25 cellular contexts compared by ENCODE assay signal in genomic region chr3:102248981-102249705, GRCh38.
"Had no signal": no experiment of that assay in that cellular context is flagged by ENCODE, and none has a peak within 500 bp of the region (broad histone marks: within the 10 kb centered on the region; RNA-seq: fewer than 3 reads in every experiment).

No MANE protein-coding gene starts in this region.

- H3K79me2 ChIP-seq: hepatocyte had no signal

- H3K36me3 ChIP-seq: adrenal gland, colonic mucosa, left ventricle myocardium inferior, neural progenitor cell, thyroid gland, upper lobe of right lung had no signal

- H3K36me3 Mint-ChIP-seq: activated naive CD8-positive, alpha-beta T cell; mesothelial cell of epicardium; naive thymus-derived CD8-positive, alpha-beta T cell; neural progenitor cell had no signal

- FAIRE-seq: astrocyte had no signal

- H3K9me3 Mint-ChIP-seq: activated T-cell treated with anti-CD3 and anti-CD28 coated beads, Interleukin-2, amount 50 U/mL, for 4 hours; activated T-helper 2 cell treated with anti-CD3 and anti-CD28 coated beads, Interferon-gamma antibody, Interleukin-2, Interleukin-4, amounts not matched to agents 10 μg/mL and 5 μg/mL and 100 μg/mL, durations not matched to agents 14 hours and 24 hours and 36 hours; naive thymus-derived CD8-positive, alpha-beta T cell; T-helper 1 cell treated with Interleukin-12 subunit alpha and Interleukin-12 subunit beta and Interleukin-4 antibody, amounts not matched to agents 30 μg/mL and 1 μg/mL, for 36 hours had no signal

- H3K4me1 Mint-ChIP-seq: naive thymus-derived CD8-positive, alpha-beta T cell had no signal

- H3K9ac ChIP-seq: neural progenitor cell had no signal

- H3K27me3 ChIP-seq: adrenal gland, colonic mucosa, hepatocyte, neural progenitor cell, thyroid gland, upper lobe of right lung had no signal

- H3K4me3 Mint-ChIP-seq: activated naive CD8-positive, alpha-beta T cell; activated T-cell treated with anti-CD3 and anti-CD28 coated beads, Interleukin-2, amount 50 U/mL, for 4 hours; mesothelial cell of epicardium; naive thymus-derived CD8-positive, alpha-beta T cell; neural progenitor cell; T-helper 1 cell treated with Interleukin-12 subunit alpha and Interleukin-12 subunit beta and Interleukin-4 antibody, amounts not matched to agents 30 μg/mL and 1 μg/mL, for 36 hours had no signal

- H3K9me3 ChIP-seq: adrenal gland, colonic mucosa, left ventricle myocardium inferior, thyroid gland, upper lobe of right lung had no signal

- H3K4me1 ChIP-seq: adrenal gland, colonic mucosa, left ventricle myocardium inferior, thyroid gland, upper lobe of right lung had no signal

- H3K27ac Mint-ChIP-seq: activated naive CD8-positive, alpha-beta T cell; activated T-helper 2 cell treated with anti-CD3 and anti-CD28 coated beads, Interferon-gamma antibody, Interleukin-2, Interleukin-4, amounts not matched to agents 10 μg/mL and 5 μg/mL and 100 μg/mL, durations not matched to agents 14 hours and 24 hours and 36 hours; mesothelial cell of epicardium; naive thymus-derived CD8-positive, alpha-beta T cell; neural progenitor cell; T-helper 1 cell treated with Interleukin-12 subunit alpha and Interleukin-12 subunit beta and Interleukin-4 antibody, amounts not matched to agents 30 μg/mL and 1 μg/mL, for 36 hours had no signal

- H2AFZ ChIP-seq: hepatocyte, neural progenitor cell had no signal

- H3K27ac ChIP-seq: adrenal gland, colonic mucosa, hepatocyte, left ventricle myocardium inferior, neural progenitor cell, thyroid gland, upper lobe of right lung had no signal

- H3K4me3 ChIP-seq: adrenal gland, colonic mucosa, hepatocyte, left ventricle myocardium inferior, neural progenitor cell, thyroid gland, upper lobe of right lung had no signal

- DNase-seq: activated CD4-positive, alpha-beta T cell treated with anti-CD3 and anti-CD28 coated beads for 4 hours; activated CD4-positive, alpha-beta T cell treated with anti-CD3 and anti-CD28 coated beads, Interleukin-2, amount 50 U/mL, for 48 hours; activated CD4-positive, CD25-positive, alpha-beta regulatory T cell; activated CD8-positive, alpha-beta memory T cell treated with anti-CD3 and anti-CD28 coated beads, Interleukin-2, amount 50 U/mL, for 48 hours; activated naive CD4-positive, alpha-beta T cell; activated T-cell treated with anti-CD3 and anti-CD28 coated beads, Interleukin-2, amount 50 U/mL, for 4 hours; adrenal gland; colonic mucosa; glutamatergic neuron; kidney glomerular epithelial cell; left ventricle myocardium inferior; naive thymus-derived CD8-positive, alpha-beta T cell; stimulated activated CD4-positive, alpha-beta T cell treated with anti-CD3 and anti-CD28 coated beads, Interleukin-12 subunit alpha, Interleukin-12 subunit beta, amount 100 ng/mL, for 4 hours; stimulated activated CD4-positive, alpha-beta T cell treated with anti-CD3 and anti-CD28 coated beads, Interleukin-4, amount 100 ng/mL, for 4 hours; stimulated activated naive CD8-positive, alpha-beta T cell treated with anti-CD3 and anti-CD28 coated beads, Interleukin-15, Interleukin-2, amounts not matched to agents 100 U/mL and 50 U/mL, for 24 hours; T1000; thyroid gland; upper lobe of right lung had no signal

- H3K4me2 ChIP-seq: hepatocyte, neural progenitor cell had no signal
